Comparison of ENCODE assay signal across 8 cellular contexts in genomic region chr6:107926697-107927544, GRCh38. TPM values are rescaled to one million over a fixed set of nuclear protein-coding genes. Genes with fewer than 3 reads are reported as not detected.
DNase-seq lines count a peak whose midpoint lies in the region; ATAC-seq and TF ChIP-seq lines count a peak whose summit lies in the region.
"Not testable (repeated sequence)": the region's sequence is repeated elsewhere in the genome, so short reads cannot be mapped to it uniquely, and the experiment has no call there.

No MANE protein-coding gene starts in this region.

- not testable (repeated sequence) for H2AK5ac ChIP-seq in IMR-90 (ENCODE audit: low read depth, low read length)

- H3K4me1 ChIP-seq in IMR-90 (ENCODE audit: control insufficient read depth, insufficient read depth, low read length); left ventricle myocardium inferior; tibial nerve: not testable (repeated sequence)

- H3K56ac ChIP-seq in IMR-90 (ENCODE audit: extremely low read depth, insufficient read depth, low read length), result not testable (repeated sequence)

- H2AK9ac ChIP-seq in IMR-90 (replicated peaks; ENCODE audit: low read depth, low read length, poor library complexity), result not testable (repeated sequence)

- not testable (repeated sequence) for H3K9me3 ChIP-seq in IMR-90 (ENCODE audit: control insufficient read depth, insufficient read depth, low read length); left ventricle myocardium inferior (replicated peaks); tibial nerve

- not testable (repeated sequence) for H3K18ac ChIP-seq in IMR-90 (ENCODE audit: low read depth, low read length)

- H3K9ac ChIP-seq in IMR-90 (ENCODE audit: low read depth, low read length), result not testable (repeated sequence)

- not testable (repeated sequence) for TF ChIP-seq CTCF in IMR-90 (conservative IDR thresholded peaks at IDR 0.05; ENCODE audit: low read depth, low read length); RWPE1 (conservative IDR thresholded peaks at IDR 0.05; ENCODE audit: low read depth); cardiac fibroblast (IDR thresholded peaks at IDR 0.05; ENCODE audit: low read depth, low read length); left ventricle myocardium inferior (IDR thresholded peaks at IDR 0.05; ENCODE audit: borderline replicate concordance); tibial nerve (IDR thresholded peaks at IDR 0.05)

- H3K4ac ChIP-seq in IMR-90 (ENCODE audit: low read depth, low read length), result not testable (repeated sequence)

- 96% methylated on average over 3 of the region's 10 CpGs; no CpG with 5 or more reads in 1 of the 2 experiments for WGBS in IMR-90 (ENCODE audit: extremely low coverage in 2 of 2, insufficient read length in 1 of 2), 2 experiments
- 56 to 69% methylated on average over 10 of the region's 10 CpGs for WGBS in tibial nerve, 2 donors

- peak; percentile 14 for DNase-seq in EL
- peak; percentile 11 for DNase-seq in IMR-90
- not testable (repeated sequence) for DNase-seq in RWPE1 (ENCODE audit: low spot score)
- peak; percentile 8 to 13 for DNase-seq in cardiac fibroblast (ENCODE audit: low read depth in 2 of 2)
- peak; percentile 38 for DNase-seq in fibroblast of peridontal ligament (ENCODE audit: extremely low read depth)
- DNase-seq in left ventricle myocardium inferior, result peak; percentile 19
- DNase-seq in myocyte (ENCODE audit: low read depth), result peak; percentile 17
- peak; percentile 33 to 36 for DNase-seq in tibial nerve (ENCODE audit: low spot score in 2 of 2)

- intact Hi-C loops in IMR-90 (cut with micrococcal nuclease); left ventricle myocardium inferior (cut with micrococcal nuclease): not testable (repeated sequence)

- H3K36me3 ChIP-seq in IMR-90 (ENCODE audit: control insufficient read depth, insufficient read depth, low read length), result not testable (repeated sequence)
- H3K36me3 ChIP-seq in left ventricle myocardium inferior, result peaks cover 18% of the 10 kb centered on the region
- H3K36me3 ChIP-seq in tibial nerve, result peaks cover 0 to 42% (median 3%) of the 10 kb centered on the region in 3 donors

- H2BK15ac ChIP-seq in IMR-90 (ENCODE audit: low read depth, low read length), result not testable (repeated sequence)

- H2BK5ac ChIP-seq in IMR-90 (ENCODE audit: low read depth, low read length, poor library complexity, severe bottlenecking), result not testable (repeated sequence)

- H3K4me2 ChIP-seq in IMR-90 (ENCODE audit: low read depth, low read length), result not testable (repeated sequence)

- POLR2A ChIA-PET in IMR-90 (lab: Charles Lee; ENCODE audit: unreplicated experiment), result interaction anchor here (0.7 kb wide), 1 partner anchor 12 kb away, joined by 4 read pairs; no protein-coding TSS in a partner anchor
- POLR2A ChIA-PET in RWPE1 (lab: Yijun Ruan, JAX; ENCODE audit: low non-redundant PET), result not testable (repeated sequence)

- TF ChIP-seq RAD21 in IMR-90 (IDR thresholded peaks at IDR 0.05; ENCODE audit: low read length), result not testable (repeated sequence)

- H3K23ac ChIP-seq in IMR-90 (ENCODE audit: low read depth, low read length), result not testable (repeated sequence)

- not testable (repeated sequence) for H3K9me1 ChIP-seq in IMR-90 (ENCODE audit: insufficient read depth, low read length)

- peaks cover 28% of the 10 kb centered on the region for H4K20me1 ChIP-seq in IMR-90 (ENCODE audit: insufficient read depth, low read length)

- not testable (repeated sequence) for H3K27me3 ChIP-seq in IMR-90 (ENCODE audit: control insufficient read depth, insufficient read depth, low read length); left ventricle myocardium inferior (ENCODE audit: low read depth); tibial nerve

- not testable (repeated sequence) for H4K5ac ChIP-seq in IMR-90 (ENCODE audit: low read depth, low read length)

- H3K14ac ChIP-seq in IMR-90 (replicated peaks; ENCODE audit: low read depth, low read length), result not testable (repeated sequence)

- in situ Hi-C loops in IMR-90 (cut with MboI; ENCODE audit: low sequenced_read_pairs), result not testable (repeated sequence)

- dilution Hi-C loops in IMR-90 (cut with HindIII; ENCODE audit: low sequenced_read_pairs, unreplicated experiment), result not testable (repeated sequence)

- not testable (repeated sequence) for H2AFZ ChIP-seq in IMR-90 (replicated peaks; ENCODE audit: low read length, poor library complexity)

- peaks cover 20 to 44% of the 10 kb centered on the region in 2 experiments for H3K79me1 ChIP-seq in IMR-90 (ENCODE audit: low read depth in 1 of 2, low read length in 2 of 2)

- not testable (repeated sequence) for H4K8ac ChIP-seq in IMR-90 (ENCODE audit: low read depth in 2 of 2, low read length in 2 of 2)

- not testable (repeated sequence) for H2BK20ac ChIP-seq in IMR-90 (ENCODE audit: low read depth, low read length)

- peak; percentile 32 for ATAC-seq in IMR-90 (ENCODE audit: low read depth)

- TSS peak; percentile 9 for BruUV-seq in IMR-90 (replicated peaks; lab: Mats Ljungman, UMichigan)

- CTCF ChIA-PET in IMR-90 (lab: Yijun Ruan, JAX); RWPE1 (lab: Yijun Ruan, JAX): not testable (repeated sequence)

- H4K91ac ChIP-seq in IMR-90 (ENCODE audit: insufficient read depth, low read depth, low read length), result not testable (repeated sequence)

- H3K27ac ChIP-seq in IMR-90 (ENCODE audit: insufficient read depth, low read length); left ventricle myocardium inferior (replicated peaks); tibial nerve: not testable (repeated sequence)
- H3K27ac ChIP-seq in RWPE1, result peak overlapping the region; percentile 38

- not testable (repeated sequence) for TF ChIP-seq POLR2A in IMR-90 (IDR thresholded peaks at IDR 0.05; ENCODE audit: low read depth, low read length); tibial nerve (IDR thresholded peaks at IDR 0.05)

- not testable (repeated sequence) for H2BK120ac ChIP-seq in IMR-90 (ENCODE audit: low read depth, low read length)

- H3K4me3 ChIP-seq in IMR-90 (ENCODE audit: insufficient read depth, low read depth, low read length); cardiac fibroblast (replicated peaks in 1 of 2; ENCODE audit: low read depth in 2 of 2, low read length in 2 of 2); left ventricle myocardium inferior; tibial nerve: not testable (repeated sequence)

- not testable (repeated sequence) for TF ChIP-seq EP300 in tibial nerve (IDR thresholded peaks at IDR 0.05)

RNA-seq across cellular contexts. Expression of gene SEC63, which starts 31.1 kb away (rescaled TPM):
- total RNA-seq in IMR-90 (2012; rRNA removed), result 8.6 and 18.3 TPM in 2 replicates
- polyA plus RNA-seq in IMR-90 (2012; rRNA removed), result 18.3 and 22.4 TPM in 2 replicates
- 3.8 TPM in 2 replicates for polyA plus RNA-seq in IMR-90 (2012; cell fraction: cytosol; rRNA removed)
- polyA plus RNA-seq in IMR-90 (2012; cell fraction: nucleus; rRNA removed; ENCODE audit: low replicate concordance), result 2.9 and 18.9 TPM in 2 replicates
- total RNA-seq in left ventricle myocardium inferior, result 55.0 TPM
- 18.0 and 19.1 TPM in 2 replicates for total RNA-seq in myocyte
- polyA plus RNA-seq in myocyte (2012), result 52.0 TPM
- 10 to 100 TPM; 32.6 to 84.0 (median 44.5) TPM for total RNA-seq in tibial nerve
